In genomic region chr1:110508531-110508930, GRCh38 we compare ENCODE assay signal across 23 cellular contexts. TPM values are rescaled to one million over a fixed set of nuclear protein-coding genes. Genes with fewer than 3 reads are reported as not detected.
A peak's percentile ranks its signal among the peaks of the same experiment; 100 is the strongest.
DNase-seq lines count a peak whose midpoint lies in the region; ATAC-seq and TF ChIP-seq lines count a peak whose summit lies in the region.
"Had no signal": no experiment of that assay in that cellular context is flagged by ENCODE, and none has a peak within 500 bp of the region (broad histone marks: within the 10 kb centered on the region; RNA-seq: fewer than 3 reads in every experiment).

No MANE protein-coding gene starts in this region.

- H2BK5ac ChIP-seq in mesendoderm (ENCODE audit: low read length) = no peak overlapping the region

- intact Hi-C loops in dendritic cell treated with granulocyte-macrophage colony-stimulating factor and Interleukin-4, amounts not matched to agents 40 ng/mL and 50 ng/mL, for 4 days (cut with micrococcal nuclease) = no loop called here
- intact Hi-C loops in spleen (cut with DNase I; ENCODE audit: low total_unique reads) = no loop called here
- intact Hi-C loops in upper lobe of right lung (cut with DNase I) = no loop called here
- intact Hi-C loops in CD4-positive, alpha-beta T cell (cut with DNase I, micrococcal nuclease) = no loop called here

- no peak overlapping the region for H3K18ac ChIP-seq in mesendoderm (ENCODE audit: low read length)

- no peak overlapping the region for H3K4me2 ChIP-seq in mesendoderm (ENCODE audit: low read length)

- no peaks in the 10 kb centered on the region for H3K9me3 Mint-ChIP-seq in dendritic cell treated with granulocyte-macrophage colony-stimulating factor and Interleukin-4, amounts not matched to agents 40 ng/mL and 50 ng/mL, for 4 days
- no peaks in the 10 kb centered on the region for H3K9me3 Mint-ChIP-seq in CD4-positive, alpha-beta T cell
- H3K9me3 Mint-ChIP-seq: CD4-positive, alpha-beta memory T cell had no signal

- DNase-seq in mesendoderm = no peak
- no peak for DNase-seq in spleen
- no peak for DNase-seq in upper lobe of right lung
- DNase-seq in CD4-positive, alpha-beta T cell = no peak
- DNase-seq: BE2C; CD4-positive, alpha-beta memory T cell; DMS153; GOT3; MM.1S; NCI-H1048; NCI-H1436; NCI-H187 treated with DMSO at 0.1 percent for 48 hours; NCI-H2107; NCI-H446 treated with DMSO at 0.1 percent for 48 hours; NCI-H526 treated with DMSO at 0.1 percent for 48 hours had no signal

- peaks cover 70% of the 10 kb centered on the region for H3K4me1 Mint-ChIP-seq in dendritic cell treated with granulocyte-macrophage colony-stimulating factor and Interleukin-4, amounts not matched to agents 40 ng/mL and 50 ng/mL, for 4 days (ENCODE audit: low read depth)
- H3K4me1 Mint-ChIP-seq in CD4-positive, alpha-beta T cell (ENCODE audit: low read depth) = no peaks in the 10 kb centered on the region
- H3K4me1 Mint-ChIP-seq: CD4-positive, alpha-beta memory T cell had no signal

- H3K36me3 ChIP-seq in mesendoderm (ENCODE audit: control insufficient read depth, insufficient read depth, low read length) (no peaks in the 10 kb centered on the region), spleen (no peaks in the 10 kb centered on the region), upper lobe of right lung (no peaks in the 10 kb centered on the region)
- H3K36me3 ChIP-seq: BE2C, SJSA1 had no signal

- H3K4me3 ChIP-seq in mesendoderm (ENCODE audit: low read length) (no peak overlapping the region), spleen (peak overlapping the region in 2 of 8 donors; percentile 4 to 13), upper lobe of right lung (peak overlapping the region; percentile 27)
- H3K4me3 ChIP-seq: SJSA1 had no signal

- no peaks in the 10 kb centered on the region for H3K27me3 Mint-ChIP-seq in dendritic cell treated with granulocyte-macrophage colony-stimulating factor and Interleukin-4, amounts not matched to agents 40 ng/mL and 50 ng/mL, for 4 days
- H3K27me3 Mint-ChIP-seq in CD4-positive, alpha-beta T cell = peaks cover 4% of the 10 kb centered on the region

- no peak for TF ChIP-seq POLR2A in spleen (IDR thresholded peaks at IDR 0.05)

- H2BK120ac ChIP-seq in mesendoderm (ENCODE audit: low read depth, low read length) = no peak overlapping the region

- H3K4me1 ChIP-seq in mesendoderm (ENCODE audit: control insufficient read depth, low read depth, low read length) = peaks cover 9% of the 10 kb centered on the region
- H3K4me1 ChIP-seq in spleen = peaks cover 0 to 11% (median 3%) of the 10 kb centered on the region in 6 donors
- H3K4me1 ChIP-seq in upper lobe of right lung = no peaks in the 10 kb centered on the region
- H3K4me1 ChIP-seq: BE2C, SJSA1 had no signal

- no peaks in the 10 kb centered on the region for H3K79me1 ChIP-seq in mesendoderm (ENCODE audit: low read length)

- no peak overlapping the region for H2AK5ac ChIP-seq in mesendoderm (ENCODE audit: low read length)

- H3K27me3 ChIP-seq in mesendoderm (ENCODE audit: insufficient read depth, low read length, poor library complexity) (no peaks in the 10 kb centered on the region), spleen (replicated peaks in 1 of 7) (no peaks in the 10 kb centered on the region), upper lobe of right lung (no peaks in the 10 kb centered on the region)
- no peaks in the 10 kb centered on the region for H3K27me3 ChIP-seq in CD4-positive, alpha-beta T cell (ENCODE audit: control insufficient read depth, insufficient read depth, low read length)
- H3K27me3 ChIP-seq: BE2C had no signal

- H3K56ac ChIP-seq in mesendoderm (ENCODE audit: low read length) = peak overlapping the region; percentile 79

- H3K79me2 ChIP-seq in mesendoderm (ENCODE audit: control insufficient read depth, insufficient read depth, low read length) = no peaks in the 10 kb centered on the region

- H4K5ac ChIP-seq in mesendoderm (ENCODE audit: low read length) = no peak overlapping the region

- CTCF ChIA-PET in CD4-positive, alpha-beta T cell (lab: Charles Lee) = no interaction called here

- POLR2A ChIA-PET in CD4-positive, alpha-beta T cell (lab: Charles Lee) = no interaction called here

- peak overlapping the region; percentile 17 for H3K9ac ChIP-seq in mesendoderm (ENCODE audit: low read length)

- H3K27ac ChIP-seq in mesendoderm (ENCODE audit: low read depth, low read length) (no peak overlapping the region), spleen (peak overlapping the region in 7 of 8 donors; percentile 19 to 64 (median 47)), upper lobe of right lung (peak overlapping the region; percentile 66)
- H3K27ac ChIP-seq in CD4-positive, alpha-beta T cell (ENCODE audit: low read depth, low read length) = no peak overlapping the region
- H3K27ac ChIP-seq: SJSA1 had no signal

- no peak overlapping the region for H3K23ac ChIP-seq in mesendoderm (ENCODE audit: low read length)

- TF ChIP-seq CTCF in spleen (IDR thresholded peaks at IDR 0.05 in 8 of 11, conservative IDR thresholded peaks at IDR 0.05 in 3 of 11) = no peak
- TF ChIP-seq CTCF in upper lobe of right lung (IDR thresholded peaks at IDR 0.05) = no peak
- no peak for TF ChIP-seq CTCF in CD4-positive, alpha-beta T cell (IDR thresholded peaks at IDR 0.05)

- no CpG with 5 or more reads among the region's 6 CpGs for WGBS in mesendoderm (ENCODE audit: extremely low coverage, insufficient coverage, low lambda C conversion rate)
- 70 to 85% (median 76%) methylated on average over 6 of the region's 6 CpGs for WGBS in spleen, 5 donors

- H3K9me3 ChIP-seq in spleen (no peaks in the 10 kb centered on the region), upper lobe of right lung (no peaks in the 10 kb centered on the region)
- H3K9me3 ChIP-seq in CD4-positive, alpha-beta T cell (ENCODE audit: control insufficient read depth, low read length) = no peaks in the 10 kb centered on the region
- H3K9me3 ChIP-seq: BE2C, SJSA1 had no signal

- H3K27ac Mint-ChIP-seq in dendritic cell treated with granulocyte-macrophage colony-stimulating factor and Interleukin-4, amounts not matched to agents 40 ng/mL and 50 ng/mL, for 4 days = peak overlapping the region; percentile 97
- no peak overlapping the region for H3K27ac Mint-ChIP-seq in CD4-positive, alpha-beta T cell
- H3K27ac Mint-ChIP-seq: CD4-positive, alpha-beta memory T cell had no signal

- no peak overlapping the region for H4K8ac ChIP-seq in mesendoderm (ENCODE audit: low read depth, low read length)

- peak overlapping the region; percentile 75 for H3K4me3 Mint-ChIP-seq in dendritic cell treated with granulocyte-macrophage colony-stimulating factor and Interleukin-4, amounts not matched to agents 40 ng/mL and 50 ng/mL, for 4 days
- no peak overlapping the region for H3K4me3 Mint-ChIP-seq in CD4-positive, alpha-beta T cell
- H3K4me3 Mint-ChIP-seq: CD4-positive, alpha-beta memory T cell had no signal

- no peak overlapping the region for H2BK15ac ChIP-seq in mesendoderm (replicated peaks; ENCODE audit: low read depth)

- peak; percentile 22 for ATAC-seq in upper lobe of right lung
- no peak for ATAC-seq in CD4-positive, alpha-beta T cell (ENCODE audit: poor library complexity)
- no peak for ATAC-seq in HG02571 (IDR thresholded peaks at IDR 0.05; ENCODE audit: unreplicated experiment)
- ATAC-seq in HG02610 (IDR thresholded peaks at IDR 0.05; ENCODE audit: unreplicated experiment) = no peak

- no peaks in the 10 kb centered on the region for H3K36me3 Mint-ChIP-seq in dendritic cell treated with granulocyte-macrophage colony-stimulating factor and Interleukin-4, amounts not matched to agents 40 ng/mL and 50 ng/mL, for 4 days (ENCODE audit: low read depth)
- no peaks in the 10 kb centered on the region for H3K36me3 Mint-ChIP-seq in CD4-positive, alpha-beta T cell (ENCODE audit: low read depth)
- H3K36me3 Mint-ChIP-seq: CD4-positive, alpha-beta memory T cell had no signal

- H3K4ac ChIP-seq in mesendoderm (ENCODE audit: low read depth, low read length) = no peak overlapping the region

RNA-seq across cellular contexts. Expression of gene KCNA10, which starts 10.4 kb away (rescaled TPM):
- not detected for polyA plus RNA-seq in mesendoderm (2013, experiment 1 of 2)
- polyA plus RNA-seq in mesendoderm (2013, experiment 2 of 2) = not detected
- total RNA-seq in spleen (under 1 TPM in 1 of 7 donors, not detected in 6; 0.28 TPM), upper lobe of right lung (not detected)
- not detected for polyA plus RNA-seq in spleen
- not detected for total RNA-seq in CD4-positive, alpha-beta T cell
- total RNA-seq: A673; Calu3; CD4-positive, alpha-beta memory T cell; G401; Right ventricle myocardium inferior; SJSA1 had no signal
- polyA plus RNA-seq: CD4-positive, alpha-beta memory T cell had no signal

RNA-seq across cellular contexts. Expression of gene PROK1, which starts 57.6 kb away (rescaled TPM):
- 1.0 TPM for polyA plus RNA-seq in mesendoderm (2013, experiment 1 of 2)
- 0.95 TPM for polyA plus RNA-seq in mesendoderm (2013, experiment 2 of 2)
- 1 to 10 TPM in 1 of 7 donors, under 1 TPM in 4, not detected in 2; 0.20 to 1.1 (median 0.51) TPM for total RNA-seq in spleen
- polyA plus RNA-seq in spleen = 1 to 10 TPM in 1 of 3 donors, under 1 TPM in 1, not detected in 1; 0.07 to 2.5 TPM
- 0.41 TPM for total RNA-seq in upper lobe of right lung
- not detected for total RNA-seq in CD4-positive, alpha-beta T cell
- total RNA-seq: A673; Calu3; CD4-positive, alpha-beta memory T cell; G401; Right ventricle myocardium inferior; SJSA1 had no signal
- polyA plus RNA-seq: CD4-positive, alpha-beta memory T cell had no signal

Comparison
In these comparisons a context has a peak if more than half of its experiments do, and no peak if none do; other contexts are left out.
1. H3K27ac ChIP-seq: peak in spleen (7 of 8) and upper lobe of right lung (single experiment); none in mesendoderm (single experiment) and CD4-positive, alpha-beta T cell (single experiment).